Comparison of ENCODE assay signal across 17 cellular contexts in the genomic region with DNA sequence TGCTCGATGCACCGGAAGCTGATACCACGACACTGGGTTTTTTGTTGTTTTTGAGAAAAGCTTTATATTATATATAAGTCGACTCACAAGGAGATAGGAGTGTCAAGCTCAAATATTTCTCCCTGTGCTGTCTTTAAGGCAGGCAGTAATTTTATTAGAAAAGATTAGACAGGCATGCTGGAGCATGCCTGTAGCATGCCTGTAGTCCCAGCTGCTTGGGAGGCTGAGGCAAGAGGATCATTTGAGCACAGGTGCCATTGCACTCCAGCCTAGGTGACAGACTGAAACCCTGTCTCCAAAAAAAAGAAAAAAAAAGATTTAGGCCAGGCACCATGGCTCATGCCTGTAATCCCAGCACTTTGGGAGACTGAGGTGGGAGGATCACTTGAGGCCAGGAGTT. TPM values are rescaled to one million over a fixed set of nuclear protein-coding genes. Genes with fewer than 3 reads are reported as not detected.
DNase-seq lines count a peak whose midpoint lies in the region; ATAC-seq, FAIRE-seq and TF ChIP-seq lines count a peak whose summit lies in the region.
"Had no signal": no experiment of that assay in that cellular context is flagged by ENCODE, and none has a peak within 500 bp of the region (broad histone marks: within the 10 kb centered on the region; RNA-seq: fewer than 3 reads in every experiment).

No MANE protein-coding gene starts in this region.

- peak overlapping the region; percentile 52 for H3K27ac Mint-ChIP-seq in activated naive CD4-positive, alpha-beta T cell treated with anti-CD3 and anti-CD28 coated beads, Interleukin-2, amount 10 ng/mL, durations not matched to agents 7 days and 5 days
- peak overlapping the region; percentile 36 for H3K27ac Mint-ChIP-seq in nephron progenitor cell
- H3K27ac Mint-ChIP-seq in naive thymus-derived CD8-positive, alpha-beta T cell = peak overlapping the region in 1 of 10 donors; percentile 28
- H3K27ac Mint-ChIP-seq: HFFc6 had no signal

- intact Hi-C loops in cardiac septum (cut with DNase I) = no loop called here

- TF ChIP-seq CTCF in bronchial epithelial cell (IDR thresholded peaks at IDR 0.05; ENCODE audit: insufficient read depth, low read length, severe bottlenecking) = no peak
- no peak for TF ChIP-seq CTCF in nephron progenitor cell (IDR thresholded peaks at IDR 0.05)

- H3K4me3 ChIP-seq in bronchial epithelial cell (ENCODE audit: low read depth, low read length) = no peak overlapping the region
- H3K4me3 ChIP-seq: BLaER1 had no signal

- no peak for DNase-seq in activated naive CD4-positive, alpha-beta T cell treated with anti-CD3 and anti-CD28 coated beads, Interleukin-2, amount 10 ng/mL, durations not matched to agents 7 days and 5 days
- no peak for DNase-seq in activated naive CD4-positive, alpha-beta T cell treated with Interleukin-2 at 50 U/mL for 16 hours
- DNase-seq in bronchial epithelial cell (ENCODE audit: low read depth) (peak; percentile 18), nephron progenitor cell (no peak), cardiac septum (ENCODE audit: low spot score) (no peak)
- DNase-seq in naive thymus-derived CD8-positive, alpha-beta T cell = no peak
- DNase-seq: 8988T; AML-193; CD4-positive, CD25-positive, alpha-beta regulatory T cell; DMS53; GF-D8; HCEC 1CT; HFFc6 had no signal

- no peaks in the 10 kb centered on the region for H3K4me1 Mint-ChIP-seq in activated naive CD4-positive, alpha-beta T cell treated with anti-CD3 and anti-CD28 coated beads, Interleukin-2, amount 10 ng/mL, durations not matched to agents 7 days and 5 days
- peaks cover 8% of the 10 kb centered on the region for H3K4me1 Mint-ChIP-seq in nephron progenitor cell
- H3K4me1 Mint-ChIP-seq in naive thymus-derived CD8-positive, alpha-beta T cell = peaks cover 5 to 24% (median 7%) of the 10 kb centered on the region in 4 donors

- FAIRE-seq in bronchial epithelial cell (lab: Jason Lieb, UNC) = no peak
- FAIRE-seq: HepG2, HTR-8/SVneo had no signal

- H3K9me3 Mint-ChIP-seq in activated naive CD4-positive, alpha-beta T cell treated with anti-CD3 and anti-CD28 coated beads, Interleukin-2, amount 10 ng/mL, durations not matched to agents 7 days and 5 days = no peaks in the 10 kb centered on the region
- H3K9me3 Mint-ChIP-seq in nephron progenitor cell = no peaks in the 10 kb centered on the region
- H3K9me3 Mint-ChIP-seq in naive thymus-derived CD8-positive, alpha-beta T cell = no peaks in the 10 kb centered on the region
- H3K9me3 Mint-ChIP-seq: CD4-positive, CD25-positive, alpha-beta regulatory T cell; HFFc6 had no signal

- no peak for ATAC-seq in naive thymus-derived CD8-positive, alpha-beta T cell
- ATAC-seq in GM18520 (IDR thresholded peaks at IDR 0.05; ENCODE audit: unreplicated experiment) = no peak

- no peaks in the 10 kb centered on the region for H3K27me3 Mint-ChIP-seq in activated naive CD4-positive, alpha-beta T cell treated with anti-CD3 and anti-CD28 coated beads, Interleukin-2, amount 10 ng/mL, durations not matched to agents 7 days and 5 days
- H3K27me3 Mint-ChIP-seq in nephron progenitor cell (ENCODE audit: low read depth, poor library complexity) = no peaks in the 10 kb centered on the region
- no peaks in the 10 kb centered on the region for H3K27me3 Mint-ChIP-seq in naive thymus-derived CD8-positive, alpha-beta T cell
- H3K27me3 Mint-ChIP-seq: CD4-positive, CD25-positive, alpha-beta regulatory T cell had no signal

- CTCF ChIA-PET in activated naive CD4-positive, alpha-beta T cell treated with anti-CD3 and anti-CD28 coated beads, Interleukin-2, amount 10 ng/mL, durations not matched to agents 7 days and 5 days (lab: Charles Lee) = interaction anchor here (0.7 to 1.8 kb wide), 3 partner anchors 103 to 159 kb away, joined by 3 to 4 read pairs (median 3); no protein-coding TSS in a partner anchor

- POLR2A ChIA-PET in naive thymus-derived CD8-positive, alpha-beta T cell (lab: Charles Lee) = interaction anchor here (1.1 kb wide), 1 partner anchor 122 kb away, joined by 5 read pairs; no protein-coding TSS in a partner anchor

- H3K36me3 ChIP-seq in bronchial epithelial cell (ENCODE audit: control insufficient read depth, insufficient read depth, low read length) = no peaks in the 10 kb centered on the region

- H3K36me3 Mint-ChIP-seq in activated naive CD4-positive, alpha-beta T cell treated with anti-CD3 and anti-CD28 coated beads, Interleukin-2, amount 10 ng/mL, durations not matched to agents 7 days and 5 days = peaks cover 31% of the 10 kb centered on the region
- peaks cover 9% of the 10 kb centered on the region for H3K36me3 Mint-ChIP-seq in nephron progenitor cell (ENCODE audit: low read depth)
- peaks cover 0 to 14% (median 5%) of the 10 kb centered on the region in 3 donors for H3K36me3 Mint-ChIP-seq in naive thymus-derived CD8-positive, alpha-beta T cell

- no peaks in the 10 kb centered on the region for H3K27me3 ChIP-seq in bronchial epithelial cell (ENCODE audit: control insufficient read depth, insufficient read depth, low read length)
- H3K27me3 ChIP-seq: BLaER1 had no signal

- no peak overlapping the region for H3K4me3 Mint-ChIP-seq in activated naive CD4-positive, alpha-beta T cell treated with anti-CD3 and anti-CD28 coated beads, Interleukin-2, amount 10 ng/mL, durations not matched to agents 7 days and 5 days
- H3K4me3 Mint-ChIP-seq in nephron progenitor cell = no peak overlapping the region
- peak overlapping the region in 1 of 10 donors; percentile 28 for H3K4me3 Mint-ChIP-seq in naive thymus-derived CD8-positive, alpha-beta T cell
- H3K4me3 Mint-ChIP-seq: CD4-positive, CD25-positive, alpha-beta regulatory T cell; HFFc6 had no signal

RNA-seq across cellular contexts. Expression of gene GNS, which starts 51.8 kb away (rescaled TPM):
- total RNA-seq in bronchial epithelial cell = 82.7 and 99.0 TPM in 2 replicates
- 10 to 100 TPM; 30.1 to 30.2 TPM for total RNA-seq in naive thymus-derived CD8-positive, alpha-beta T cell
- polyA plus RNA-seq in naive thymus-derived CD8-positive, alpha-beta T cell = 10 to 100 TPM; 36.3 to 39.8 (median 38.0) TPM
- total RNA-seq in cardiac septum = 86.6 TPM
